Comparison of ENCODE assay signal across 8 cellular contexts in genomic region chr12:109999983-110000505, GRCh38. TPM values are rescaled to one million over a fixed set of nuclear protein-coding genes. Genes with fewer than 3 reads are reported as not detected.
DNase-seq lines count a peak whose midpoint lies in the region; ATAC-seq and TF ChIP-seq lines count a peak whose summit lies in the region.

No MANE protein-coding gene starts in this region.

- H2BK12ac ChIP-seq in H9 (ENCODE audit: insufficient read length, low read depth, low read length): no peak overlapping the region

- no peak overlapping the region for H2BK15ac ChIP-seq in H9 (ENCODE audit: low read depth, low read length)

- H3K23me2 ChIP-seq in H9 (ENCODE audit: insufficient read length, low read depth, low read length, poor library complexity, severe bottlenecking): peaks cover 16% of the 10 kb centered on the region

- H3K4me1 Mint-ChIP-seq in H9: peaks cover 20 to 21% of the 10 kb centered on the region in 2 experiments
- H3K4me1 Mint-ChIP-seq in activated CD4-positive, alpha-beta memory T cell treated with anti-CD3 and anti-CD28 coated beads, Interleukin-2, amount 10 ng/mL, durations not matched to agents 7 days and 5 days: peaks cover 68% of the 10 kb centered on the region

- no peaks in the 10 kb centered on the region for H3K9me3 ChIP-seq in H9 (ENCODE audit: control insufficient read depth, low read depth, low read length)
- H3K9me3 ChIP-seq in prostate gland: no peaks in the 10 kb centered on the region

- H3K79me1 ChIP-seq in H9 (ENCODE audit: insufficient read depth, low read depth, low read length, poor library complexity, severe bottlenecking): no peaks in the 10 kb centered on the region

- no peak overlapping the region for H3T11ph ChIP-seq in H9 (ENCODE audit: low read length)

- H3K27ac ChIP-seq in H9 (ENCODE audit: insufficient read length, low read depth, low read length): no peak overlapping the region
- H3K27ac ChIP-seq in prostate gland: peak overlapping the region; percentile 79 to 81

- H3K27me3 ChIP-seq in H9 (ENCODE audit: insufficient read depth, low read length): no peaks in the 10 kb centered on the region
- no peaks in the 10 kb centered on the region for H3K27me3 ChIP-seq in prostate gland (replicated peaks; ENCODE audit: insufficient read depth)

- no peak overlapping the region for H2BK20ac ChIP-seq in H9 (ENCODE audit: low read depth, low read length, poor library complexity, severe bottlenecking)

- H2BK5ac ChIP-seq in H9 (ENCODE audit: insufficient read length, low read length): no peak overlapping the region

- H3K14ac ChIP-seq in H9 (ENCODE audit: insufficient read depth, low read length): no peak overlapping the region; the same call in 1 of the 2 replicates

- intact Hi-C loops in prostate gland (cut with DNase I): loop anchor here (5.0 kb wide), 2 partner anchors 48 to 98 kb away; partner anchors contain the start of gene TCHP

- H3K27ac Mint-ChIP-seq in H9: peak overlapping the region in 2 of 3 experiments; percentile 57 to 72; a peak in 2 of 7 replicates
- peak overlapping the region; percentile 94 for H3K27ac Mint-ChIP-seq in activated CD4-positive, alpha-beta memory T cell treated with anti-CD3 and anti-CD28 coated beads, Interleukin-2, amount 10 ng/mL, durations not matched to agents 7 days and 5 days

- no peak overlapping the region for H3K18ac ChIP-seq in H9 (ENCODE audit: insufficient read length, low read depth, low read length)

- H3K36me3 ChIP-seq in prostate gland: no peaks in the 10 kb centered on the region

- H3K4me1 ChIP-seq in H9 (ENCODE audit: insufficient read depth, low read length) (peaks cover 2% of the 10 kb centered on the region; the same call in 1 of the 2 replicates), prostate gland (replicated peaks) (peaks cover under 1% of the 10 kb centered on the region)

- H3K9ac ChIP-seq in H9 (ENCODE audit: extremely low read depth, insufficient read length, low read length): no peak overlapping the region

- TF ChIP-seq POLR2A in prostate gland (IDR thresholded peaks at IDR 0.05): no peak

- CTCF ChIA-PET in activated CD4-positive, alpha-beta memory T cell treated with anti-CD3 and anti-CD28 coated beads, Interleukin-2, amount 10 ng/mL, durations not matched to agents 7 days and 5 days (lab: Charles Lee): no interaction called here

- no peak overlapping the region for H3K23ac ChIP-seq in H9 (ENCODE audit: insufficient read length, low read depth, low read length)

- peak overlapping the region; percentile 97 for H3K4me2 ChIP-seq in H9 (ENCODE audit: insufficient read depth, insufficient read length, low read length)

- no peaks in the 10 kb centered on the region for H3K9me3 Mint-ChIP-seq in H9
- H3K9me3 Mint-ChIP-seq in activated CD4-positive, alpha-beta memory T cell treated with anti-CD3 and anti-CD28 coated beads, Interleukin-2, amount 10 ng/mL, durations not matched to agents 7 days and 5 days: no peaks in the 10 kb centered on the region

- DNase-seq in AG08395 (ENCODE audit: low spot score) (peak; percentile 29), H9 (no peak), foreskin fibroblast (peak; percentile 41 to 78), prostate gland (ENCODE audit: low spot score) (peak; percentile 20), NCI-H226 (no peak), pons (ENCODE audit: low spot score) (no peak)
- peak; percentile 37 for DNase-seq in activated CD4-positive, alpha-beta memory T cell treated with anti-CD3 and anti-CD28 coated beads, Interleukin-2, amount 10 ng/mL, durations not matched to agents 7 days and 5 days

- peaks cover 12% of the 10 kb centered on the region for H3K27me3 Mint-ChIP-seq in H9 (ENCODE audit: low read depth)
- no peaks in the 10 kb centered on the region for H3K27me3 Mint-ChIP-seq in activated CD4-positive, alpha-beta memory T cell treated with anti-CD3 and anti-CD28 coated beads, Interleukin-2, amount 10 ng/mL, durations not matched to agents 7 days and 5 days

- no peak overlapping the region for H2AFZ ChIP-seq in H9 (ENCODE audit: low read length)

- H2BK120ac ChIP-seq in H9 (ENCODE audit: low read depth, low read length, poor library complexity, severe bottlenecking): no peak overlapping the region

- ATAC-seq in HG02884 (IDR thresholded peaks at IDR 0.05; ENCODE audit: unreplicated experiment): no peak

- no peak for TF ChIP-seq CTCF in H9 (conservative IDR thresholded peaks at IDR 0.05)
- no peak for TF ChIP-seq CTCF in foreskin fibroblast (IDR thresholded peaks at IDR 0.05; ENCODE audit: low read depth, low read length)
- no peak for TF ChIP-seq CTCF in prostate gland (IDR thresholded peaks at IDR 0.05)

- no peak overlapping the region for H3K56ac ChIP-seq in H9 (ENCODE audit: insufficient read length, low read depth, low read length)

- H3K4me3 Mint-ChIP-seq in H9: peak overlapping the region; percentile 87 to 99
- H3K4me3 Mint-ChIP-seq in activated CD4-positive, alpha-beta memory T cell treated with anti-CD3 and anti-CD28 coated beads, Interleukin-2, amount 10 ng/mL, durations not matched to agents 7 days and 5 days: peak overlapping the region; percentile 100

- H4K20me1 ChIP-seq in H9 (ENCODE audit: control insufficient read depth, insufficient read depth, insufficient read length): peaks cover 3% of the 10 kb centered on the region

- POLR2A ChIA-PET in activated CD4-positive, alpha-beta memory T cell treated with anti-CD3 and anti-CD28 coated beads, Interleukin-2, amount 10 ng/mL, durations not matched to agents 7 days and 5 days (lab: Charles Lee): interaction anchor here (0.9 to 3.6 kb wide), 15 partner anchors 9 to 1439 kb away, joined by 3 to 38 read pairs (median 6); partner anchors contain the start of genes FAM216A, GPN3, SART3 and TCHP

- H3K4me3 ChIP-seq in foreskin fibroblast (ENCODE audit: low read depth in 1 of 2, low read length in 2 of 2) (peak overlapping the region; percentile 85 to 94), prostate gland (peak overlapping the region; percentile 96 to 99)

- H4K8ac ChIP-seq in H9 (replicated peaks; ENCODE audit: insufficient read length, low read depth, low read length): no peak overlapping the region

- no peak overlapping the region for H2AK5ac ChIP-seq in H9 (ENCODE audit: insufficient read length, low read length)

- no peak overlapping the region for H3K4ac ChIP-seq in H9 (ENCODE audit: low read depth, low read length)

- no peak overlapping the region for H4K91ac ChIP-seq in H9 (ENCODE audit: insufficient read length, low read depth, low read length)

- H3K36me3 Mint-ChIP-seq in H9 (ENCODE audit: insufficient read depth in 1 of 3, low read depth in 3 of 3): no peaks in the 10 kb centered on the region; a peak in 2 of 7 replicates
- H3K36me3 Mint-ChIP-seq in activated CD4-positive, alpha-beta memory T cell treated with anti-CD3 and anti-CD28 coated beads, Interleukin-2, amount 10 ng/mL, durations not matched to agents 7 days and 5 days (ENCODE audit: low read depth): peaks cover 33% of the 10 kb centered on the region

- H3K79me2 ChIP-seq in H9 (ENCODE audit: insufficient read depth, low read length): no peaks in the 10 kb centered on the region

- no CpG with 5 or more reads among the region's 17 CpGs for WGBS in H9 (ENCODE audit: extremely low coverage, insufficient read length, low lambda C conversion rate)
- 3% methylated on average over 17 of the region's 17 CpGs for WGBS in prostate gland

- H4K5ac ChIP-seq in H9 (ENCODE audit: insufficient read length, low read depth, low read length): no peak overlapping the region

RNA-seq across cellular contexts. Expression of gene ANKRD13A, which starts 0.8 kb away (rescaled TPM):
- total RNA-seq in H9 (2021) (18.0 and 19.1 TPM in 2 replicates), prostate gland (10 to 100 TPM; 76.1 to 87.4 TPM)
- 10 to 100 TPM; 84.3 to 85.2 TPM for total RNA-seq in activated CD4-positive, alpha-beta memory T cell treated with anti-CD3 and anti-CD28 coated beads, Interleukin-2, amount 10 ng/mL, durations not matched to agents 7 days and 5 days

RNA-seq across cellular contexts. Expression of gene GIT2, which starts 3.9 kb away (rescaled TPM):
- total RNA-seq in H9 (2021) (25.0 and 27.0 TPM in 2 replicates), prostate gland (10 to 100 TPM; 20.9 to 43.3 TPM)
- total RNA-seq in activated CD4-positive, alpha-beta memory T cell treated with anti-CD3 and anti-CD28 coated beads, Interleukin-2, amount 10 ng/mL, durations not matched to agents 7 days and 5 days: 100 to 1,000 TPM; 107 to 112 TPM

RNA-seq across cellular contexts. Expression of gene C12orf76, which starts 48.3 kb away (rescaled TPM):
- total RNA-seq in H9 (2021) (8.9 and 9.7 TPM in 2 replicates), prostate gland (10 to 100 TPM; 20.4 to 26.1 TPM)
- 10 to 100 TPM; 26.2 to 29.1 TPM for total RNA-seq in activated CD4-positive, alpha-beta memory T cell treated with anti-CD3 and anti-CD28 coated beads, Interleukin-2, amount 10 ng/mL, durations not matched to agents 7 days and 5 days

Comparison
In these comparisons a context has a peak if more than half of its experiments do, and no peak if none do; other contexts are left out.
1. DNase-seq: peak in AG08395 (single experiment), activated CD4-positive, alpha-beta memory T cell treated with anti-CD3 and anti-CD28 coated beads, Interleukin-2, amount 10 ng/mL, durations not matched to agents 7 days and 5 days (single experiment), foreskin fibroblast (2 of 2) and prostate gland (single experiment); none in H9 (single experiment), NCI-H226 (single experiment) and pons (single experiment).